In genomic region chr4:56803473-56803872, GRCh38 we compare ENCODE assay signal across 10 cellular contexts. TPM values are rescaled to one million over a fixed set of nuclear protein-coding genes. Genes with fewer than 3 reads are reported as not detected.
DNase-seq lines count a peak whose midpoint lies in the region; ATAC-seq and TF ChIP-seq lines count a peak whose summit lies in the region.
"Had no signal": no experiment of that assay in that cellular context is flagged by ENCODE, and none has a peak within 500 bp of the region (broad histone marks: within the 10 kb centered on the region; RNA-seq: fewer than 3 reads in every experiment).

No MANE protein-coding gene starts in this region.

- no peaks in the 10 kb centered on the region for H3K9me3 ChIP-seq in testis

- DNase-seq in DMS79 (lab: John Stamatoyannopoulos, UW) (peak; percentile 50), NCI-H2107 (lab: John Stamatoyannopoulos, UW) (peak; percentile 9), fibroblast of pulmonary artery (ENCODE audit: low read depth) (peak; percentile 15), midbrain (lab: John Stamatoyannopoulos, UW) (no peak), NCI-H82 (lab: John Stamatoyannopoulos, UW) (no peak), testis (no peak)
- DNase-seq: dorsolateral prefrontal cortex; stimulated activated naive CD4-positive, alpha-beta T cell treated with Interleukin-2 at 50 U/mL for 16 hours had no signal

- intact Hi-C loops in testis (cut with DNase I; ENCODE audit: low total_unique reads): no loop called here

- no peaks in the 10 kb centered on the region for H3K36me3 ChIP-seq in testis (ENCODE audit: low read depth, missing control alignments)

- 42 to 43% methylated on average over 2 of the region's 2 CpGs for WGBS in testis, 2 donors

- H3K4me3 ChIP-seq in fibroblast of pulmonary artery (replicated peaks; ENCODE audit: low read depth, low read length) (no peak overlapping the region), testis (no peak overlapping the region)
- H3K4me3 ChIP-seq: dorsolateral prefrontal cortex had no signal

- peaks cover 12% of the 10 kb centered on the region for H3K4me1 ChIP-seq in testis

- H3K27me3 ChIP-seq in testis: no peaks in the 10 kb centered on the region
- H3K27me3 ChIP-seq: dorsolateral prefrontal cortex had no signal

- TF ChIP-seq CTCF in fibroblast of pulmonary artery (IDR thresholded peaks at IDR 0.05; ENCODE audit: low read length, missing control alignments) (no peak), testis (IDR thresholded peaks at IDR 0.05) (no peak)

- peak; percentile 63 for ATAC-seq in HG02759 (IDR thresholded peaks at IDR 0.05; ENCODE audit: unreplicated experiment)
- ATAC-seq in GM21381 (IDR thresholded peaks at IDR 0.05; ENCODE audit: unreplicated experiment): no peak

- TF ChIP-seq POLR2A in testis (IDR thresholded peaks at IDR 0.05): no peak

- no peak overlapping the region for H3K27ac ChIP-seq in testis
- H3K27ac ChIP-seq: dorsolateral prefrontal cortex had no signal

RNA-seq across cellular contexts. Expression of gene SPINK2, which starts 18.0 kb away (rescaled TPM):
- total RNA-seq in testis: 100 to 1,000 TPM; 183 to 251 TPM
- 633 TPM for polyA plus RNA-seq in testis (ENCODE audit: insufficient read depth, low read depth, low replicate concordance)

Comparison
In these comparisons a context has a peak if more than half of its experiments do, and no peak if none do; other contexts are left out.
1. DNase-seq: peak in DMS79 (single experiment), NCI-H2107 (single experiment) and fibroblast of pulmonary artery (single experiment); none in midbrain (single experiment), NCI-H82 (single experiment) and testis (single experiment).